ENCODE assay signal across 8 cellular contexts in the genomic region with DNA sequence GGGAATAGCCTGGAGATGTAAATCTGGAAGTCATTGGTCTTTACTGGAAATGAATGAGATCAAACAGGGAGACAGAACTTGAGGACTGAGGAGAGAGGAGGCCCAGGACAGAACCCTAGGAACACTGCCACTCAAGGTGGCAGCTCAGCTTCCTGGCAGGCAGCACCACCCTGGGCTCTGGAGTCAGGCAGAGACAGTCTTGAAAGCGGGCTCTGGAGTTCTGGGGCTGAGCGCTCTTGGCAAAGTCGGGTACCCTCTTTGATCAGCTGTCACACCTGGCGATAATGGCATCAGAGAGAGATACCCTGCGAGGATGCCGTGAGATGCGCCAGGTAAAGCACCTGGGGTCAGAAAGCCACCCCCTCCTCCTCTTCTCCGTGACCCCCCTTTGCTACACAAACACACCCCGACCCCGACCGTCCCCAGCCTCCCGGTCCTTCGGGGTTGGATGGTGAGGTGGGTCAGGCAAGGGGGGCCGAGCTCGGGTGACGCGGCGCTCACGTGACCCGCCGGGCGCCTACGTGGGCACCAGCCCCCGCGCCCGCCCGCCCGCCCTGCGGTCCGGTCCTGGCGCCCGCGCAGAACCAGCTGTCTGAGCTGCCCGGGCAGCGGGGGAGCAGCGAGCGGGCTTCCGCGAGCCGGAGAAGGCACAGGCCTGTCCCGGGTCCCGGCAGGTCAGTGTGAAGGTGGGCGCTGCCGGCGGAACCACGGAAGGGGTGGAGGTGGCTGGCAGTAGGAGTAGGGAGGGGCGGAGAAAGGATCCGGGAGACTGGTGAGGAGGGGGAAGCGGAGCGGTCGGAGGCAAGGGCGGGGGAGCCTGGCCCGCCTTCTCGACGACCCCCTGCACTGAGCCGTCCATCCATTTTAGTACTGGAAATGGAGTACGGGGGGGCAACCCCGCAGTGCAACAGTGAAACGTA. TPM values are rescaled to one million over a fixed set of nuclear protein-coding genes. Genes with fewer than 3 reads are reported as not detected.
DNase-seq lines count a peak whose midpoint lies in the region; ATAC-seq lines count a peak whose summit lies in the region.

A gene with protein sequence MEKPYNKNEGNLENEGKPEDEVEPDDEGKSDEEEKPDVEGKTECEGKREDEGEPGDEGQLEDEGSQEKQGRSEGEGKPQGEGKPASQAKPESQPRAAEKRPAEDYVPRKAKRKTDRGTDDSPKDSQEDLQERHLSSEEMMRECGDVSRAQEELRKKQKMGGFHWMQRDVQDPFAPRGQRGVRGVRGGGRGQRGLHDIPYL (plus strand): TSS at position 579 of the 920 bp plus-strand sequence. CDS start 1,102 bp downstream, outside the sequence.

- no peaks in the 10 kb centered on the region for H3K9me3 Mint-ChIP-seq in T-helper 1 cell treated with Interleukin-12 subunit alpha and Interleukin-12 subunit beta and Interleukin-4 antibody, amounts not matched to agents 30 μg/mL and 1 μg/mL, for 36 hours
- H3K9me3 Mint-ChIP-seq in immature natural killer cell = no peaks in the 10 kb centered on the region

- ATAC-seq in GM19397 (IDR thresholded peaks at IDR 0.05; ENCODE audit: unreplicated experiment) (peak; percentile 91), HG03571 (IDR thresholded peaks at IDR 0.05; ENCODE audit: unreplicated experiment) (peak; percentile 58)

- H3K27ac ChIP-seq in skin epidermis = peak within 1 kb of the TSS; percentile 26 to 94 (median 83)

- no peaks in the 10 kb centered on the region for H3K36me3 Mint-ChIP-seq in T-helper 1 cell treated with Interleukin-12 subunit alpha and Interleukin-12 subunit beta and Interleukin-4 antibody, amounts not matched to agents 30 μg/mL and 1 μg/mL, for 36 hours (ENCODE audit: low read depth)
- no peaks in the 10 kb centered on the region for H3K36me3 Mint-ChIP-seq in immature natural killer cell

- peaks cover 3% of the 10 kb centered on the region for H3K4me1 Mint-ChIP-seq in T-helper 1 cell treated with Interleukin-12 subunit alpha and Interleukin-12 subunit beta and Interleukin-4 antibody, amounts not matched to agents 30 μg/mL and 1 μg/mL, for 36 hours (ENCODE audit: low read depth)
- H3K4me1 Mint-ChIP-seq in immature natural killer cell = peaks cover 8 to 13% of the 10 kb centered on the region in 2 donors

- peak within 1 kb of the TSS; percentile 65 for H3K4me3 Mint-ChIP-seq in T-helper 1 cell treated with Interleukin-12 subunit alpha and Interleukin-12 subunit beta and Interleukin-4 antibody, amounts not matched to agents 30 μg/mL and 1 μg/mL, for 36 hours
- peak within 1 kb of the TSS; percentile 77 to 87 (median 80) for H3K4me3 Mint-ChIP-seq in immature natural killer cell

- no peak within 1 kb of the TSS for H3K27ac Mint-ChIP-seq in T-helper 1 cell treated with Interleukin-12 subunit alpha and Interleukin-12 subunit beta and Interleukin-4 antibody, amounts not matched to agents 30 μg/mL and 1 μg/mL, for 36 hours
- H3K27ac Mint-ChIP-seq in immature natural killer cell = peak within 1 kb of the TSS; percentile 66 to 91 (median 78)

- H3K4me3 ChIP-seq in skin epidermis = peak within 1 kb of the TSS; percentile 43 to 68 (median 59)

- peak; percentile 57 for DNase-seq in COLO668 (lab: John Stamatoyannopoulos, UW; ENCODE audit: unreplicated experiment)
- DNase-seq in cerebellar cortex (ENCODE audit: low spot score) = peak; percentile 49
- peak; percentile 64 to 69 (median 65) for DNase-seq in immature natural killer cell
- no peak for DNase-seq in SKM-1 (lab: John Stamatoyannopoulos, UW; ENCODE audit: unreplicated experiment)

- H3K27me3 Mint-ChIP-seq in T-helper 1 cell treated with Interleukin-12 subunit alpha and Interleukin-12 subunit beta and Interleukin-4 antibody, amounts not matched to agents 30 μg/mL and 1 μg/mL, for 36 hours (ENCODE audit: low read depth) = peaks cover 24% of the 10 kb centered on the region
- H3K27me3 Mint-ChIP-seq in immature natural killer cell (ENCODE audit: low read depth in 3 of 3) = peaks cover 0 to 13% (median 10%) of the 10 kb centered on the region in 3 donors

RNA-seq across cellular contexts. Expression of the gene that starts here (rescaled TPM):
- polyA plus RNA-seq in immature natural killer cell = 10 to 100 TPM in 2 of 3 donors, 1 to 10 TPM in 1; 6.8 to 11.4 (median 10.6) TPM
